26 cellular contexts compared by ENCODE assay signal in the genomic region with DNA sequence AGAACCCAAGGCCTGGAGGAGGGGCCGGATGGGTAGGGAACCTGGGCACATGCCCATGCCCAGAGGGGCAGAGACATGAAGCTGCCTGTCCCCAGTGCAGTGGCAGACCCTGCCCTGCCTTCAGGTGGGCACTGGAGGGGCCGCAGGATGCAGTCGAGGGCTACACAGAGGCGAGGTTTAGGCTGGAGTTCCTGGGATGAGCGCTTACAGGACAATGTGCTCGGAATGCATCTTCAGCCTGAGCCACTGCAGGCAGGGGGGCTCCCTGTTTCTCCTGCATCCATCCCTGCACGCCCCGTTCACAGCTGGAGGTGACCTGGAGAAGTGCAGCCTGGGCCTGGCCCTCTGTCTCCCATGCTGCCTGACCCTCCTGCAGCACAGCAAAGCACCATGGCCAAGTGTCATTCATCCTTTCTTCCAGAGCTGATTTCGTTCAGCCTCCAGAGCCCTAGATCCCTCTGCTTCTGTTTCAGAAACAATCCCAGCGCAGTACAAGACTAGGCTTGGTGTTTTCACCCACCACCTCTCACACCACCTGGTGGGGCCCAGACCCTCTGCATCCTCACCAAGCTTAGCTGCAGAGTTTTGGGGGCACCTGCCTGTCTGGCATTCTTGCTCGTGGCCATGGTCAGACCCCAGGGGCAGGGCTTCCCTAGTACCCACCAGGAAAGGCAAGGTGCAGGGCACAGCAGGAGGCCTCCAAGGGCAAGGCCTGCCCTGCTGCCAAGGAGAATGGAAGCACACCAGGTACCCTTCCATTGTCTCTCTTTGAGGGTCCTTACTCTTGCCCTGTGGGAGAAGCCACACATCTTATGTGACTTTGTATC.
"Had no signal": no experiment of that assay in that cellular context is flagged by ENCODE, and none has a peak within 500 bp of the region (broad histone marks: within the 10 kb centered on the region; RNA-seq: fewer than 3 reads in every experiment).

No MANE protein-coding gene starts in this region.

- H3K36me3 Mint-ChIP-seq: activated naive CD4-positive, alpha-beta T cell treated with anti-CD3 and anti-CD28 coated beads, Interleukin-2, amount 10 ng/mL, durations not matched to agents 7 days and 5 days; activated naive CD8-positive, alpha-beta T cell treated with anti-CD3 and anti-CD28 coated beads, Interleukin-2, amount 10 ng/mL, durations not matched to agents 7 days and 5 days; brain; immature natural killer cell; type B pancreatic cell had no signal

- H3K36me3 ChIP-seq: ascending aorta, lower lobe of right lung, suprapubic skin, uterus had no signal

- ATAC-seq: activated CD8-positive, alpha-beta T cell treated with anti-CD3 and anti-CD28 coated beads, Interleukin-2, amount 10 ng/mL, durations not matched to agents 7 days and 5 days; lower lobe of right lung; psoas muscle had no signal

- H3K4me3 Mint-ChIP-seq: activated CD8-positive, alpha-beta T cell treated with anti-CD3 and anti-CD28 coated beads, Interleukin-2, amount 10 ng/mL, durations not matched to agents 7 days and 5 days; activated naive CD4-positive, alpha-beta T cell treated with anti-CD3 and anti-CD28 coated beads, Interleukin-2, amount 10 ng/mL, durations not matched to agents 7 days and 5 days; activated naive CD8-positive, alpha-beta T cell treated with anti-CD3 and anti-CD28 coated beads, Interleukin-2, amount 10 ng/mL, durations not matched to agents 7 days and 5 days; activated T-cell treated with anti-CD3 and anti-CD28 coated beads, Interleukin-2, amount 50 U/mL, for 24 hours; brain; immature natural killer cell; nephron progenitor cell; T-helper 2 cell treated with Interferon-gamma antibody and Interleukin-4, amounts not matched to agents 5 μg/mL and 100 μg/mL, for 36 hours; type B pancreatic cell had no signal

- H3K4me1 ChIP-seq: ascending aorta, lower lobe of right lung, parathyroid adenoma, suprapubic skin, uterus had no signal

- H3K9me3 ChIP-seq: ascending aorta, lower lobe of right lung, psoas muscle, suprapubic skin, uterus had no signal

- H3K4me3 ChIP-seq: ascending aorta, lower lobe of right lung, psoas muscle, smooth muscle cell, suprapubic skin, uterus had no signal

- H3K4me2 ChIP-seq: smooth muscle cell had no signal

- H3K27ac Mint-ChIP-seq: activated CD8-positive, alpha-beta T cell treated with anti-CD3 and anti-CD28 coated beads, Interleukin-2, amount 10 ng/mL, durations not matched to agents 7 days and 5 days; activated naive CD4-positive, alpha-beta T cell treated with anti-CD3 and anti-CD28 coated beads, Interleukin-2, amount 10 ng/mL, durations not matched to agents 7 days and 5 days; activated naive CD8-positive, alpha-beta T cell treated with anti-CD3 and anti-CD28 coated beads, Interleukin-2, amount 10 ng/mL, durations not matched to agents 7 days and 5 days; activated T-cell treated with anti-CD3 and anti-CD28 coated beads, Interleukin-2, amount 50 U/mL, for 24 hours; brain; immature natural killer cell; nephron progenitor cell; T-helper 2 cell treated with Interferon-gamma antibody and Interleukin-4, amounts not matched to agents 5 μg/mL and 100 μg/mL, for 36 hours; type B pancreatic cell had no signal

- H3K4me1 Mint-ChIP-seq: activated naive CD4-positive, alpha-beta T cell treated with anti-CD3 and anti-CD28 coated beads, Interleukin-2, amount 10 ng/mL, durations not matched to agents 7 days and 5 days; activated naive CD8-positive, alpha-beta T cell treated with anti-CD3 and anti-CD28 coated beads, Interleukin-2, amount 10 ng/mL, durations not matched to agents 7 days and 5 days; immature natural killer cell had no signal

- H3K27me3 ChIP-seq: ascending aorta, uterus had no signal

- H3K27ac ChIP-seq: ascending aorta, lower lobe of right lung, parathyroid adenoma, psoas muscle, suprapubic skin, uterus had no signal

- DNase-seq: activated CD4-positive, alpha-beta T cell treated with anti-CD3 and anti-CD28 coated beads for 4 hours; activated CD8-positive, alpha-beta T cell treated with anti-CD3 and anti-CD28 coated beads, Interleukin-2, amount 10 ng/mL, durations not matched to agents 7 days and 5 days; activated gamma-delta T cell; activated naive CD4-positive, alpha-beta T cell treated with anti-CD3 and anti-CD28 coated beads, Interleukin-2, amount 10 ng/mL, durations not matched to agents 7 days and 5 days; activated naive CD8-positive, alpha-beta T cell treated with anti-CD3 and anti-CD28 coated beads, Interleukin-2, amount 10 ng/mL, durations not matched to agents 7 days and 5 days; activated T-cell treated with anti-CD3 and anti-CD28 coated beads, Interleukin-2, amount 50 U/mL, for 24 hours; caudate nucleus; foreskin fibroblast; hypothalamus; immature natural killer cell; lower lobe of right lung; mesendoderm; nephron progenitor cell; psoas muscle; stimulated activated CD4-positive, alpha-beta T cell treated with anti-CD3 and anti-CD28 coated beads, Interleukin-15, amount 100 ng/mL, for 24 hours; stimulated activated CD4-positive, alpha-beta T cell treated with anti-CD3 and anti-CD28 coated beads, Interleukin-2, amount 100 ng/mL, for 24 hours; stimulated activated naive CD4-positive, alpha-beta T cell; T-helper 1 cell; uterus had no signal

- H3K9ac ChIP-seq: parathyroid adenoma had no signal

- H3K9me3 Mint-ChIP-seq: activated naive CD8-positive, alpha-beta T cell treated with anti-CD3 and anti-CD28 coated beads, Interleukin-2, amount 10 ng/mL, durations not matched to agents 7 days and 5 days; T-helper 2 cell treated with Interferon-gamma antibody and Interleukin-4, amounts not matched to agents 5 μg/mL and 100 μg/mL, for 36 hours; type B pancreatic cell had no signal
